ENCODE assay signal across 18 cellular contexts in genomic region chr2:152449578-152449977, GRCh38.
"Had no signal": no experiment of that assay in that cellular context is flagged by ENCODE, and none has a peak within 500 bp of the region (broad histone marks: within the 10 kb centered on the region; RNA-seq: fewer than 3 reads in every experiment).

No MANE protein-coding gene starts in this region.

- DNase-seq: activated CD4-positive, alpha-beta T cell treated with anti-CD3 and anti-CD28 coated beads, Interleukin-2, amount 10 ng/mL, durations not matched to agents 7 days and 5 days; activated CD8-positive, alpha-beta memory T cell treated with anti-CD3 and anti-CD28 coated beads, Interleukin-2, amount 50 U/mL, for 48 hours; activated gamma-delta T cell; activated T-cell treated with anti-CD3 and anti-CD28 coated beads, Interleukin-2, amount 50 U/mL, for 72 hours; amniotic stem cell; body of pancreas; endodermal cell; heart right ventricle; mammary epithelial cell; naive thymus-derived CD4-positive, alpha-beta T cell; stimulated activated CD4-positive, alpha-beta T cell treated with anti-CD3 and anti-CD28 coated beads, Interleukin-4, amount 100 ng/mL, for 24 hours; stimulated activated naive CD4-positive, alpha-beta T cell; upper lobe of right lung had no signal

- H3K36me3 Mint-ChIP-seq: activated naive CD8-positive, alpha-beta T cell; naive thymus-derived CD4-positive, alpha-beta T cell had no signal

- H3K27ac Mint-ChIP-seq: activated CD4-positive, alpha-beta T cell treated with anti-CD3 and anti-CD28 coated beads, Interleukin-2, amount 10 ng/mL, durations not matched to agents 7 days and 5 days; activated naive CD8-positive, alpha-beta T cell; activated T-cell treated with anti-CD3 and anti-CD28 coated beads, Interleukin-2, amount 50 U/mL, for 72 hours; dendritic cell treated with granulocyte-macrophage colony-stimulating factor and Interleukin-4, amounts not matched to agents 40 ng/mL and 50 ng/mL, for 4 days; endodermal cell; naive thymus-derived CD4-positive, alpha-beta T cell; progenitor cell of endocrine pancreas; T-helper 2 cell treated with Interferon-gamma antibody and Interleukin-4, amounts not matched to agents 5 μg/mL and 100 μg/mL, for 36 hours had no signal

- H3K9me3 Mint-ChIP-seq: activated CD4-positive, alpha-beta T cell treated with anti-CD3 and anti-CD28 coated beads, Interleukin-2, amount 10 ng/mL, durations not matched to agents 7 days and 5 days; activated T-cell treated with anti-CD3 and anti-CD28 coated beads, Interleukin-2, amount 50 U/mL, for 72 hours; central memory CD8-positive, alpha-beta T cell; dendritic cell treated with granulocyte-macrophage colony-stimulating factor and Interleukin-4, amounts not matched to agents 40 ng/mL and 50 ng/mL, for 4 days; endodermal cell; T-helper 2 cell treated with Interferon-gamma antibody and Interleukin-4, amounts not matched to agents 5 μg/mL and 100 μg/mL, for 36 hours had no signal

- H3K4me3 Mint-ChIP-seq: activated CD4-positive, alpha-beta T cell treated with anti-CD3 and anti-CD28 coated beads, Interleukin-2, amount 10 ng/mL, durations not matched to agents 7 days and 5 days; activated naive CD8-positive, alpha-beta T cell; activated T-cell treated with anti-CD3 and anti-CD28 coated beads, Interleukin-2, amount 50 U/mL, for 72 hours; central memory CD8-positive, alpha-beta T cell; dendritic cell treated with granulocyte-macrophage colony-stimulating factor and Interleukin-4, amounts not matched to agents 40 ng/mL and 50 ng/mL, for 4 days; endodermal cell; naive thymus-derived CD4-positive, alpha-beta T cell; T-helper 2 cell treated with Interferon-gamma antibody and Interleukin-4, amounts not matched to agents 5 μg/mL and 100 μg/mL, for 36 hours had no signal

- H3K4me1 Mint-ChIP-seq: activated CD4-positive, alpha-beta T cell treated with anti-CD3 and anti-CD28 coated beads, Interleukin-2, amount 10 ng/mL, durations not matched to agents 7 days and 5 days; central memory CD8-positive, alpha-beta T cell had no signal

- ATAC-seq: activated T-cell treated with anti-CD3 and anti-CD28 coated beads, Interleukin-2, amount 50 U/mL, for 72 hours; body of pancreas; heart right ventricle; naive thymus-derived CD4-positive, alpha-beta T cell; upper lobe of right lung had no signal

- H3K27me3 Mint-ChIP-seq: progenitor cell of endocrine pancreas had no signal
